In the genomic region with DNA sequence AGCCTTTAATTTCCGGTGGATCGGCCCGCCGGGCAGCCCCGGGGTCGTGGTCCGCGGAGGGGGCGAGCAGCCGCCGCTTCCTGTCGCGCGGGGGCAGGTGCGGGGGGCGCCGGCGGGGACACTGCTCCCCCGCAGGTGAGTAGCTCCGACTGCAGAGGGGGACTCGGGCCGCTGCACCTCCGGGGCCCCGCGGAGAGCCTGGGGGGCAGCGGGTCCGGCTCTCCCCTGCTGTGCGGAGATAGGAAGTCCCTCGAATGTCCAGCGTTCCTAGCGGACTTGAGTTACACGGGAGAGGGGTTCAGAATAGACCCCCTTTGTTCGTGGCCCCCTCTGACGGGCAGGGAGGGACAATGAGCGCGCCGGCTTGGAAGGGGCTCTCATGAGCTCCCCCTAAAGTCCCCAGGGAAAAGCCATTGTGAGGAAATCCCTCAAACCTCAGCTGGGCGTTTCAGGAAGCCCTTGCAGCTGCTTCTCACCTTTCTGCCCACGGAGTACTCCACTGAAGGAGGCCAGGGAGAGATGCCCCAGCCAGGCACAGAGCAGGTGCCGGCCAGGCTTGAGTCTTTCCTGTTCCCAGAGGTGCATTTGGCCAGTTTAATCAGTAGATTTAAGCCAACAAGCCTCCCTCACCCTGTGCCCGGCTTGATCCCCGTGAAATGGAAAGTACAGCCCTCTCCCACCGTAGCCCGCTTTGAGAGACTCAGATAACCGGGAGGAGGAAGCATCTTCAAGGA, we compare ENCODE assay signal across 8 cellular contexts. TPM values are rescaled to one million over a fixed set of nuclear protein-coding genes. Genes with fewer than 3 reads are reported as not detected.
A peak's percentile ranks its signal among the peaks of the same experiment; 100 is the strongest.
DNase-seq lines count a peak whose midpoint lies in the region; ATAC-seq and TF ChIP-seq lines count a peak whose summit lies in the region.

No MANE protein-coding gene starts in this region.

- CTCF ChIA-PET in mammary epithelial cell (lab: Charles Lee; ENCODE audit: low non-redundant PET): no interaction called here

- H3K27me3 ChIP-seq in mammary epithelial cell (ENCODE audit: insufficient read depth, low read length): peaks cover 27% of the 10 kb centered on the region
- peaks cover 0 to 9% of the 10 kb centered on the region in 2 donors for H3K27me3 ChIP-seq in mucosa of rectum (ENCODE audit: control insufficient read depth in 2 of 2, insufficient read depth in 2 of 2, low read length in 2 of 2)

- TF ChIP-seq CTCF in mammary epithelial cell (conservative IDR thresholded peaks at IDR 0.05 in 1 of 2, IDR thresholded peaks at IDR 0.05 in 1 of 2; ENCODE audit: extremely low read depth in 1 of 2, insufficient read depth in 1 of 2, low read depth in 1 of 2, low read length in 2 of 2): no peak

- peak overlapping the region; percentile 78 for H3K4me2 ChIP-seq in mammary epithelial cell (ENCODE audit: insufficient read depth, low read depth, low read length)

- dilution Hi-C loops in mammary epithelial cell (cut with HindIII; ENCODE audit: low sequenced_read_pairs): no loop called here

- H3K4me1 ChIP-seq in mammary epithelial cell (ENCODE audit: insufficient read depth, low read length) (peaks cover 6% of the 10 kb centered on the region), mucosa of rectum (ENCODE audit: control insufficient read depth in 2 of 2, insufficient read depth in 2 of 2, low read length in 2 of 2) (peaks cover 30 to 33% of the 10 kb centered on the region in 2 donors)

- H3K27ac ChIP-seq in mammary epithelial cell (ENCODE audit: insufficient read depth, low read depth, low read length): no peak overlapping the region
- H3K27ac ChIP-seq in mucosa of rectum (ENCODE audit: low read depth in 2 of 2, low read length in 2 of 2): peak overlapping the region; percentile 70 to 82

- peak overlapping the region; percentile 40 for H2AFZ ChIP-seq in mammary epithelial cell (ENCODE audit: low read depth, low read length)

- peak; percentile 13 to 25 for DNase-seq in activated CD4-positive, alpha-beta T cell treated with anti-CD3 and anti-CD28 coated beads, Interleukin-2, amount 50 U/mL, for 48 hours
- DNase-seq in activated CD4-positive, alpha-beta T cell treated with anti-CD3 and anti-CD28 coated beads for 1 hour: no peak
- DNase-seq in NCI-H526 treated with DMSO at 0.1 percent for 48 hours (lab: John Stamatoyannopoulos, UW) (peak; percentile 56), mammary epithelial cell (peak; percentile 26), mucosa of gallbladder (ENCODE audit: low spot score) (no peak)

- BruUV-seq in mammary epithelial cell (replicated peaks; lab: Mats Ljungman, UMichigan): no TSS peak

- H4K20me1 ChIP-seq in mammary epithelial cell (ENCODE audit: insufficient read depth, low read length): no peaks in the 10 kb centered on the region

- H3K4me3 ChIP-seq in mammary epithelial cell (replicated peaks in 1 of 3; ENCODE audit: insufficient read depth in 1 of 3, low read depth in 2 of 3, low read length in 3 of 3): peak overlapping the region in 2 of 3 experiments; percentile 32 to 40
- H3K4me3 ChIP-seq in mucosa of rectum (ENCODE audit: low read length in 2 of 2): peak overlapping the region; percentile 80 to 82

- intact Hi-C loops in mammary epithelial cell (cut with micrococcal nuclease): no loop called here

- WGBS in mammary epithelial cell (ENCODE audit: low coverage, missing lambda C conversion rate): 23% methylated on average over 9 of the region's 45 CpGs

- ATAC-seq in HG03095 (IDR thresholded peaks at IDR 0.05; ENCODE audit: unreplicated experiment) (no peak), HG03139 (IDR thresholded peaks at IDR 0.05; ENCODE audit: unreplicated experiment) (no peak)

- H3K36me3 ChIP-seq in mammary epithelial cell (ENCODE audit: insufficient read depth, low read length) (no peaks in the 10 kb centered on the region), mucosa of rectum (ENCODE audit: control insufficient read depth in 2 of 2, insufficient read depth in 2 of 2, low read length in 2 of 2) (no peaks in the 10 kb centered on the region)

- H3K9ac ChIP-seq in mammary epithelial cell (ENCODE audit: insufficient read depth, low read length) (no peak overlapping the region), mucosa of rectum (ENCODE audit: low read depth in 1 of 2, low read length in 2 of 2) (peak overlapping the region; percentile 77 to 86)

- in situ Hi-C loops in mammary epithelial cell (cut with MboI; ENCODE audit: low sequenced_read_pairs in 2 of 2): no loop called here

- H3K9me3 ChIP-seq in mammary epithelial cell (replicated peaks; ENCODE audit: insufficient read depth, low read length): no peaks in the 10 kb centered on the region
- no peaks in the 10 kb centered on the region for H3K9me3 ChIP-seq in mucosa of rectum (ENCODE audit: control insufficient read depth in 2 of 2, low read length in 2 of 2)

- no peaks in the 10 kb centered on the region for H3K79me2 ChIP-seq in mammary epithelial cell (ENCODE audit: insufficient read depth, low read length)

RNA-seq across cellular contexts. Expression of a gene that starts 0.9 kb away (rescaled TPM):
- total RNA-seq in mammary epithelial cell (1 to 10 TPM in 1 of 2 donors, under 1 TPM in 1; 0.17 to 1.4 TPM), mucosa of gallbladder (22.8 TPM)
- 1.0 TPM for polyA plus RNA-seq in mammary epithelial cell
- polyA minus RNA-seq in mammary epithelial cell: not detected

Comparison
In these comparisons a context has a peak if more than half of its experiments do, and no peak if none do; other contexts are left out.
1. DNase-seq: peak in activated CD4-positive, alpha-beta T cell treated with anti-CD3 and anti-CD28 coated beads, Interleukin-2, amount 50 U/mL, for 48 hours (2 of 2), NCI-H526 treated with DMSO at 0.1 percent for 48 hours (single experiment) and mammary epithelial cell (single experiment); none in activated CD4-positive, alpha-beta T cell treated with anti-CD3 and anti-CD28 coated beads for 1 hour (single experiment) and mucosa of gallbladder (single experiment).